1 cellular context compared by ENCODE assay signal in genomic region chr11:133695376-133695775, GRCh38.
TF ChIP-seq lines count a peak whose summit lies in the region.

No MANE protein-coding gene starts in this region.

TF ChIP-seq in H1, 55 proteins besides CTCF, POLR2A, EP300 and RAD21:
- no peak for TF ChIP-seq CHD1 (IDR thresholded peaks at IDR 0.05; ENCODE audit: low read depth, low read length)
- no peak for TF ChIP-seq TCF12 (IDR thresholded peaks at IDR 0.05; ENCODE audit: low read depth, low read length)
- TF ChIP-seq RNF2 (IDR thresholded peaks at IDR 0.05; ENCODE audit: borderline replicate concordance, low read depth, low read length, missing control alignments, poor library complexity, severe bottlenecking), result no peak
- no peak for TF ChIP-seq JUND (IDR thresholded peaks at IDR 0.05; ENCODE audit: low read length)
- TF ChIP-seq E2F6 (IDR thresholded peaks at IDR 0.05), result no peak
- no peak for TF ChIP-seq FOSL1 (IDR thresholded peaks at IDR 0.05; ENCODE audit: insufficient read depth, low read depth, low read length)
- no peak for TF ChIP-seq SAP30 (IDR thresholded peaks at IDR 0.05; ENCODE audit: insufficient read depth, insufficient replicate concordance, low read length)
- no peak for TF ChIP-seq USF2 (IDR thresholded peaks at IDR 0.05; ENCODE audit: low read length)
- TF ChIP-seq CTBP2 (IDR thresholded peaks at IDR 0.05; ENCODE audit: borderline replicate concordance, insufficient read depth, insufficient read length, low read length), result no peak
- TF ChIP-seq BACH1 (IDR thresholded peaks at IDR 0.05; ENCODE audit: low read length), result no peak
- TF ChIP-seq RXRA (IDR thresholded peaks at IDR 0.05; ENCODE audit: insufficient read depth, low read depth, low read length), result no peak
- no peak for TF ChIP-seq TBP (IDR thresholded peaks at IDR 0.05; ENCODE audit: low read depth, low read length)
- no peak for TF ChIP-seq HDAC6 (IDR thresholded peaks at IDR 0.05; ENCODE audit: low read depth, low read length)
- TF ChIP-seq EZH2 (IDR thresholded peaks at IDR 0.05; ENCODE audit: low read depth, low read length, severe bottlenecking), result no peak
- TF ChIP-seq CEBPB (IDR thresholded peaks at IDR 0.05; ENCODE audit: low read depth, low read length), result no peak
- no peak for TF ChIP-seq RFX5 (IDR thresholded peaks at IDR 0.05; ENCODE audit: borderline replicate concordance, low read depth, low read length)
- no peak for TF ChIP-seq KDM4A (IDR thresholded peaks at IDR 0.05; ENCODE audit: low read depth, low read length, severe bottlenecking)
- no peak for TF ChIP-seq SUZ12 (IDR thresholded peaks at IDR 0.05; ENCODE audit: low read length)
- TF ChIP-seq SIRT6 (IDR thresholded peaks at IDR 0.05; ENCODE audit: low read length), result no peak
- no peak for TF ChIP-seq NANOG (IDR thresholded peaks at IDR 0.05; ENCODE audit: insufficient read depth, low read depth, low read length, poor library complexity, severe bottlenecking)
